16 cellular contexts compared by ENCODE assay signal in the genomic region with DNA sequence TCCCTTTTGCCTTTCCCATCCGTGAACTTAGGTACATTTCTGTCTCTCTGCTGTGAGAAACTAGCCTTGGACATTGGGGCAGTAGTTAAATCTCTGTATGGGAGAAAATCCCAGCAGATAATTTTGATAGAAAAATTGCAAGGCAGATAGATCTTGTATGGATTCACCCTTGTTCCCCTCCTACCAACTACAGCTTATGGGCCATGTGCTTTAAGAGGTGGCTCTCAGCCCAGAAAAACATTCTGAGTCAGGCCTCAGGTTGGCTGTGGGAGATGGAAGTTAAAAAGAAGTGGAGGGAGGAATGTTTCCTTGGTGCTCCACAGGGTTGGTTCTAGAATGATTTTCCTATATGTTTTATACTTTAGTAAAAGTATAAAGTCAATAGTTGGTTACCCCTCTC. TPM values are rescaled to one million over a fixed set of nuclear protein-coding genes. Genes with fewer than 3 reads are reported as not detected.
DNase-seq lines count a peak whose midpoint lies in the region; FAIRE-seq and TF ChIP-seq lines count a peak whose summit lies in the region.
"Had no signal": no experiment of that assay in that cellular context is flagged by ENCODE, and none has a peak within 500 bp of the region (broad histone marks: within the 10 kb centered on the region; RNA-seq: fewer than 3 reads in every experiment).

No MANE protein-coding gene starts in this region.

- H3K27ac Mint-ChIP-seq in IgD-negative memory B cell (peak overlapping the region in 2 of 3 donors; percentile 40 to 85), nephron (peak overlapping the region; percentile 34 to 71 (median 70))

- H3K27me3 Mint-ChIP-seq in IgD-negative memory B cell = no peaks in the 10 kb centered on the region
- H3K27me3 Mint-ChIP-seq in nephron (ENCODE audit: low read depth) = no peaks in the 10 kb centered on the region
- H3K27me3 Mint-ChIP-seq: activated naive CD8-positive, alpha-beta T cell treated with anti-CD3 and anti-CD28 coated beads, Interleukin-2, amount 10 ng/mL, durations not matched to agents 7 days and 5 days had no signal

- H3K36me3 Mint-ChIP-seq in IgD-negative memory B cell (peaks cover 1% of the 10 kb centered on the region), nephron (ENCODE audit: low read depth) (peaks cover 49% of the 10 kb centered on the region)

- no peak for FAIRE-seq in GM12891 (lab: Jason Lieb, UNC)
- FAIRE-seq: HepG2 had no signal

- H3K9me3 Mint-ChIP-seq in IgD-negative memory B cell (peaks cover 0 to 5% (median 2%) of the 10 kb centered on the region in 3 donors), nephron (peaks cover 10% of the 10 kb centered on the region)

- peaks cover 30 to 38% (median 30%) of the 10 kb centered on the region in 3 donors for H3K4me1 Mint-ChIP-seq in IgD-negative memory B cell
- H3K4me1 Mint-ChIP-seq in nephron = peaks cover 26% of the 10 kb centered on the region

- no peak for TF ChIP-seq POLR2A in GM12891 (IDR thresholded peaks at IDR 0.05; ENCODE audit: low read depth, low read length)

- DNase-seq in AG08396 (ENCODE audit: low spot score) (peak; percentile 61), choroid plexus epithelial cell (ENCODE audit: low read depth) (peak; percentile 89), C1 segment of cervical spinal cord (lab: John Stamatoyannopoulos, UW) (no peak), GM12891 (ENCODE audit: insufficient read length, low spot score) (no peak), DMS153 (lab: John Stamatoyannopoulos, UW) (no peak), mesenteric fat pad (ENCODE audit: low spot score) (no peak)
- DNase-seq: activated naive CD8-positive, alpha-beta T cell treated with anti-CD3 and anti-CD28 coated beads, Interleukin-2, amount 10 ng/mL, durations not matched to agents 7 days and 5 days; NCI-H1417 treated with DMSO at 0.1 percent for 48 hours; NCI-H774; stimulated activated CD4-positive, alpha-beta T cell treated with anti-CD3 and anti-CD28 coated beads, Interleukin-4, amount 100 ng/mL, for 1 hour; stimulated activated naive CD4-positive, alpha-beta T cell had no signal

- H3K4me3 Mint-ChIP-seq in IgD-negative memory B cell (peak overlapping the region in 1 of 4 donors; percentile 60), nephron (peak overlapping the region; percentile 64 to 91 (median 77))

- no peak overlapping the region for H3K4me3 ChIP-seq in choroid plexus epithelial cell (ENCODE audit: low read depth, low read length)
- H3K4me3 ChIP-seq: SJSA1 had no signal

- TF ChIP-seq CTCF in choroid plexus epithelial cell (conservative IDR thresholded peaks at IDR 0.05; ENCODE audit: low read depth, low read length) = no peak
- no peak for TF ChIP-seq CTCF in nephron (IDR thresholded peaks at IDR 0.05; ENCODE audit: unreplicated experiment in 3 of 3)

TF ChIP-seq in GM12891, 5 proteins besides CTCF, POLR2A, EP300 and RAD21:
- TF ChIP-seq SPI1 (IDR thresholded peaks at IDR 0.05; ENCODE audit: low read depth, low read length) (no peak), POU2F2 (IDR thresholded peaks at IDR 0.05; ENCODE audit: low read depth, low read length) (no peak), TAF1 (IDR thresholded peaks at IDR 0.05; ENCODE audit: low read depth, low read length) (no peak), PAX5 (IDR thresholded peaks at IDR 0.05; ENCODE audit: insufficient read depth, low read length, severe bottlenecking) (no peak), POLR2AphosphoS5 (IDR thresholded peaks at IDR 0.05; ENCODE audit: low read depth, low read length) (no peak)

RNA-seq across cellular contexts. Expression of gene KDM3B, which starts 1.4 kb away (rescaled TPM):
- polyA plus RNA-seq in IgD-negative memory B cell = 18.1 TPM
- polyA plus RNA-seq in GM12891 (2012; ENCODE audit: low read depth, missing spikeins) = 19.2 TPM
- 54.1 TPM for total RNA-seq in mesenteric fat pad

RNA-seq across cellular contexts. Expression of gene FAM53C, which starts 13.0 kb away (rescaled TPM):
- 20.4 TPM for polyA plus RNA-seq in IgD-negative memory B cell
- polyA plus RNA-seq in GM12891 (2012; ENCODE audit: low read depth, missing spikeins) = 25.1 TPM
- total RNA-seq in mesenteric fat pad = 25.7 TPM

RNA-seq across cellular contexts. Expression of gene CDC25C, which starts 19.5 kb away (rescaled TPM):
- polyA plus RNA-seq in IgD-negative memory B cell = not detected
- polyA plus RNA-seq in GM12891 (2012; ENCODE audit: low read depth, missing spikeins) = 6.3 TPM
- not detected for total RNA-seq in mesenteric fat pad
- polyA plus RNA-seq: CD14-positive monocyte had no signal

Comparison
In these comparisons a context has a peak if more than half of its experiments do, and no peak if none do; other contexts are left out.
1. DNase-seq: peak in AG08396 (single experiment) and choroid plexus epithelial cell (single experiment); none in C1 segment of cervical spinal cord (0 of 14), GM12891 (single experiment), DMS153 (single experiment) and mesenteric fat pad (single experiment).